ENCODE assay signal across 8 cellular contexts in genomic region chr19:42313096-42313839, GRCh38. TPM values are rescaled to one million over a fixed set of nuclear protein-coding genes. Genes with fewer than 3 reads are reported as not detected.
DNase-seq lines count a peak whose midpoint lies in the region; ATAC-seq and TF ChIP-seq lines count a peak whose summit lies in the region.

Gene TMEM145 (plus strand): TSS chr19:42313309. CDS start chr19:42313377, 68 bp downstream.

- H3K9me3 ChIP-seq in adipocyte (ENCODE audit: control insufficient read depth, low read length): no peaks in the 10 kb centered on the region
- H3K9me3 ChIP-seq in heart left ventricle: no peaks in the 10 kb centered on the region
- H3K9me3 ChIP-seq in ovary: no peaks in the 10 kb centered on the region

- ATAC-seq in heart left ventricle (peak; percentile 58 to 86 (median 82)), GM21381 (IDR thresholded peaks at IDR 0.05; ENCODE audit: unreplicated experiment) (no peak)

- DNase-seq in CD1c-positive myeloid dendritic cell (ENCODE audit: extremely low spot score) (peak; percentile 37), H7 (peak; percentile 96), NCI-H82 (lab: John Stamatoyannopoulos, UW) (peak; percentile 84), adipocyte (ENCODE audit: low read depth) (peak; percentile 77), heart left ventricle (peak in 2 of 5 donors; percentile 52 to 63), ovary (peak; percentile 21 to 65 (median 42)), mesenteric fat pad (ENCODE audit: low spot score) (no peak)

- peaks cover 21% of the 10 kb centered on the region for H3K27me3 ChIP-seq in H7 (ENCODE audit: control insufficient read depth, insufficient read depth, low read length)
- peaks cover 28% of the 10 kb centered on the region for H3K27me3 ChIP-seq in adipocyte (replicated peaks; ENCODE audit: control insufficient read depth, insufficient read depth, low read length)
- peaks cover 0 to 33% (median 18%) of the 10 kb centered on the region in 9 donors for H3K27me3 ChIP-seq in heart left ventricle
- no peaks in the 10 kb centered on the region for H3K27me3 ChIP-seq in ovary

- H3K27ac ChIP-seq in heart left ventricle (peak within 1 kb of the TSS in 1 of 12 donors; percentile 33), ovary (no peak within 1 kb of the TSS)

- intact Hi-C loops in heart left ventricle (cut with DNase I): loop anchor here in 3 of 10 donors (5.0 to 10.0 kb wide), 2 partner anchors 178 to 186 kb away; partner anchors contain the start of gene POU2F2 (in 2 of the 3)
- intact Hi-C loops in ovary (cut with DNase I): no loop called here

- no peak within 1 kb of the TSS for H3K9ac ChIP-seq in adipocyte (ENCODE audit: low read length)

- no peak for TF ChIP-seq EP300 in ovary (IDR thresholded peaks at IDR 0.05)

- H3K4me1 ChIP-seq in adipocyte (ENCODE audit: control insufficient read depth, insufficient read depth, low read length) (peaks cover 3% of the 10 kb centered on the region), heart left ventricle (peaks cover 0 to 28% (median 5%) of the 10 kb centered on the region in 12 donors), ovary (ENCODE audit: insufficient read depth) (peaks cover 3% of the 10 kb centered on the region)

- H3K36me3 ChIP-seq in H7 (replicated peaks; ENCODE audit: control insufficient read depth, insufficient read depth, low read length) (no peaks in the 10 kb centered on the region), adipocyte (ENCODE audit: control insufficient read depth, insufficient read depth, low read length, severe bottlenecking) (no peaks in the 10 kb centered on the region), heart left ventricle (no peaks in the 10 kb centered on the region), ovary (no peaks in the 10 kb centered on the region)

- TF ChIP-seq POLR2A in heart left ventricle (IDR thresholded peaks at IDR 0.05): no peak
- TF ChIP-seq POLR2A in ovary (IDR thresholded peaks at IDR 0.05): no peak

- H3K4me3 ChIP-seq in H7 (ENCODE audit: insufficient read depth, low read depth, low read length) (peak within 1 kb of the TSS; percentile 56), adipocyte (ENCODE audit: low read length) (peak within 1 kb of the TSS; percentile 63), heart left ventricle (peak within 1 kb of the TSS; percentile 24 to 74 (median 58)), ovary (peak within 1 kb of the TSS; percentile 30)

- WGBS in heart left ventricle, 4 donors: 0 to 4% (median 1%) methylated on average over 17 to 67 of the region's 67 CpGs
- 0 to 2% (median 1%) methylated on average over 26 to 67 of the region's 67 CpGs for WGBS in ovary, 3 donors

- peak in 5 of 12 donors; percentile 7 to 38 (median 23) for TF ChIP-seq CTCF in heart left ventricle (IDR thresholded peaks at IDR 0.05)
- TF ChIP-seq CTCF in ovary (IDR thresholded peaks at IDR 0.05): peak in 1 of 3 donors; percentile 16

RNA-seq across cellular contexts. Expression of gene TMEM145, which starts in this region (rescaled TPM):
- total RNA-seq in H7 (2014; rRNA removed; shearing (Covaris generic)): 0.38 and 0.41 TPM in 2 replicates
- total RNA-seq in heart left ventricle (under 1 TPM in 2 of 9 donors, not detected in 7; 0.16 to 0.27 TPM), ovary (1 to 10 TPM in 1 of 7 donors, under 1 TPM in 4, not detected in 2; 0.20 to 1.7 (median 0.31) TPM), mesenteric fat pad (not detected)
- polyA plus RNA-seq in heart left ventricle (under 1 TPM; 0.11 to 0.18 TPM), ovary (under 1 TPM in 1 of 2 donors, not detected in 1; 0.08 TPM)

Comparison
In these comparisons a context has a peak if more than half of its experiments do, and no peak if none do; other contexts are left out.
1. Peak in DNase-seq and H3K4me3 ChIP-seq in H7; RNA of the gene not detected or under 1 TPM.
2. Peak in ATAC-seq and H3K4me3 ChIP-seq in heart left ventricle; RNA of the gene not detected or under 1 TPM.